Comparison of ENCODE assay signal across 13 cellular contexts in genomic region chr9:93578844-93579243, GRCh38. TPM values are rescaled to one million over a fixed set of nuclear protein-coding genes. Genes with fewer than 3 reads are reported as not detected.
DNase-seq lines count a peak whose midpoint lies in the region; ATAC-seq and TF ChIP-seq lines count a peak whose summit lies in the region.
"Had no signal": no experiment of that assay in that cellular context is flagged by ENCODE, and none has a peak within 500 bp of the region (broad histone marks: within the 10 kb centered on the region; RNA-seq: fewer than 3 reads in every experiment).

No MANE protein-coding gene starts in this region.

- H3K4me3 ChIP-seq in CD4-positive, CD25-positive, alpha-beta regulatory T cell (ENCODE audit: low read depth, low read length): no peak overlapping the region
- no peak overlapping the region for H3K4me3 ChIP-seq in endodermal cell (ENCODE audit: low read length)

- intact Hi-C loops in posterior vena cava (cut with DNase I): loop anchor here in 1 of 2 donors (10.0 kb wide), 1 partner anchor 386 kb away; no protein-coding TSS in a partner anchor

- TF ChIP-seq CTCF in endodermal cell (conservative IDR thresholded peaks at IDR 0.05): no peak

- H3K27me3 ChIP-seq in CD4-positive, CD25-positive, alpha-beta regulatory T cell (ENCODE audit: control insufficient read depth, insufficient read depth, low read length): no peaks in the 10 kb centered on the region
- H3K27me3 ChIP-seq in endodermal cell (ENCODE audit: control insufficient read depth, insufficient read depth, low read length, poor library complexity, severe bottlenecking): no peaks in the 10 kb centered on the region
- H3K27me3 ChIP-seq: adrenal gland had no signal

- H3K9me3 ChIP-seq in CD4-positive, CD25-positive, alpha-beta regulatory T cell (ENCODE audit: control insufficient read depth in 2 of 2, low read length in 2 of 2): peaks cover 0 to 3% of the 10 kb centered on the region in 2 experiments
- no peaks in the 10 kb centered on the region for H3K9me3 ChIP-seq in endodermal cell (ENCODE audit: control insufficient read depth, low read length)
- H3K9me3 ChIP-seq: adrenal gland had no signal

- H3K4me3 Mint-ChIP-seq in CD4-positive, CD25-positive, alpha-beta regulatory T cell: peak overlapping the region; percentile 74 to 91 (median 86)
- H3K4me3 Mint-ChIP-seq in IgD-negative memory B cell: peak overlapping the region; percentile 36 to 96 (median 68)
- no peak overlapping the region for H3K4me3 Mint-ChIP-seq in endodermal cell
- H3K4me3 Mint-ChIP-seq in stimulated activated naive CD8-positive, alpha-beta T cell treated with anti-CD3 and anti-CD28 coated beads, Interleukin-15, amount 100 ng/mL, for 72 hours: no peak overlapping the region

- no peak overlapping the region for H3K27ac ChIP-seq in CD4-positive, CD25-positive, alpha-beta regulatory T cell (ENCODE audit: insufficient read depth, low read length, poor library complexity, severe bottlenecking)
- no peak overlapping the region for H3K27ac ChIP-seq in endodermal cell (ENCODE audit: low read depth, low read length)

- H3K36me3 ChIP-seq in CD4-positive, CD25-positive, alpha-beta regulatory T cell (ENCODE audit: control insufficient read depth, insufficient read depth, low read length): no peaks in the 10 kb centered on the region
- peaks cover 4% of the 10 kb centered on the region for H3K36me3 ChIP-seq in endodermal cell (ENCODE audit: control insufficient read depth, insufficient read depth, low read length)
- H3K36me3 ChIP-seq: adrenal gland had no signal

- no peak for ATAC-seq in CD4-positive, CD25-positive, alpha-beta regulatory T cell (ENCODE audit: low read depth in 2 of 2)
- ATAC-seq in stimulated activated naive CD8-positive, alpha-beta T cell treated with anti-CD3 and anti-CD28 coated beads, Interleukin-15, amount 100 ng/mL, for 72 hours: no peak

- H3K27ac Mint-ChIP-seq in CD4-positive, CD25-positive, alpha-beta regulatory T cell: peak overlapping the region in 2 of 3 donors; percentile 90
- H3K27ac Mint-ChIP-seq in IgD-negative memory B cell (peak overlapping the region in 2 of 3 donors; percentile 80 to 82), endodermal cell (no peak overlapping the region)
- H3K27ac Mint-ChIP-seq in stimulated activated naive CD8-positive, alpha-beta T cell treated with anti-CD3 and anti-CD28 coated beads, Interleukin-15, amount 100 ng/mL, for 72 hours: no peak overlapping the region

- no peak for DNase-seq in CD4-positive, CD25-positive, alpha-beta regulatory T cell
- DNase-seq in endodermal cell (peak; percentile 29), posterior vena cava (ENCODE audit: low spot score) (peak; percentile 18), NCI-H1694 treated with DMSO at 0.1 percent for 48 hours (lab: John Stamatoyannopoulos, UW) (no peak), NCI-H345 treated with DMSO at 0.1 percent for 48 hours (lab: John Stamatoyannopoulos, UW; ENCODE audit: unreplicated experiment) (no peak)
- no peak for DNase-seq in stimulated activated naive CD8-positive, alpha-beta T cell treated with anti-CD3 and anti-CD28 coated beads, Interleukin-15, amount 100 ng/mL, for 72 hours
- DNase-seq: activated CD4-positive, CD25-positive, alpha-beta regulatory T cell treated with anti-CD3 and anti-CD28 coated beads, Interleukin-2, amount 50 U/mL, for 72 hours; hypothalamus; NCI-H1436; NCI-H774; small intestine had no signal

- peaks cover 14 to 68% (median 30%) of the 10 kb centered on the region in 4 donors for H3K4me1 Mint-ChIP-seq in CD4-positive, CD25-positive, alpha-beta regulatory T cell
- H3K4me1 Mint-ChIP-seq in IgD-negative memory B cell: peaks cover 19 to 30% (median 19%) of the 10 kb centered on the region in 3 donors
- H3K4me1 Mint-ChIP-seq in endodermal cell: peaks cover 35% of the 10 kb centered on the region
- H3K4me1 Mint-ChIP-seq in stimulated activated naive CD8-positive, alpha-beta T cell treated with anti-CD3 and anti-CD28 coated beads, Interleukin-15, amount 100 ng/mL, for 72 hours: peaks cover 61% of the 10 kb centered on the region

- no peak overlapping the region for H3K9ac ChIP-seq in endodermal cell (ENCODE audit: extremely low read depth, low read length, poor library complexity, severe bottlenecking)

- no peaks in the 10 kb centered on the region for H3K27me3 Mint-ChIP-seq in CD4-positive, CD25-positive, alpha-beta regulatory T cell
- H3K27me3 Mint-ChIP-seq in IgD-negative memory B cell (no peaks in the 10 kb centered on the region), endodermal cell (ENCODE audit: insufficient read depth) (peaks cover 10% of the 10 kb centered on the region)
- no peaks in the 10 kb centered on the region for H3K27me3 Mint-ChIP-seq in stimulated activated naive CD8-positive, alpha-beta T cell treated with anti-CD3 and anti-CD28 coated beads, Interleukin-15, amount 100 ng/mL, for 72 hours

- 93 to 100% methylated on average over 3 to 5 of the region's 5 CpGs for WGBS in endodermal cell (ENCODE audit: insufficient coverage in 1 of 2, insufficient read length in 1 of 2), 2 experiments

- H3K4me1 ChIP-seq in CD4-positive, CD25-positive, alpha-beta regulatory T cell (ENCODE audit: control insufficient read depth, insufficient read depth, low read length, poor library complexity, severe bottlenecking): peaks cover 35% of the 10 kb centered on the region
- peaks cover 14% of the 10 kb centered on the region for H3K4me1 ChIP-seq in endodermal cell (ENCODE audit: control insufficient read depth, insufficient read depth, low read length)

- peaks cover 0 to 7% (median 1%) of the 10 kb centered on the region in 7 donors for H3K9me3 Mint-ChIP-seq in CD4-positive, CD25-positive, alpha-beta regulatory T cell
- H3K9me3 Mint-ChIP-seq in IgD-negative memory B cell (no peaks in the 10 kb centered on the region), endodermal cell (no peaks in the 10 kb centered on the region)
- no peaks in the 10 kb centered on the region for H3K9me3 Mint-ChIP-seq in stimulated activated naive CD8-positive, alpha-beta T cell treated with anti-CD3 and anti-CD28 coated beads, Interleukin-15, amount 100 ng/mL, for 72 hours

- peaks cover 5% of the 10 kb centered on the region for H3K36me3 Mint-ChIP-seq in CD4-positive, CD25-positive, alpha-beta regulatory T cell
- H3K36me3 Mint-ChIP-seq in IgD-negative memory B cell: peaks cover 3% of the 10 kb centered on the region
- H3K36me3 Mint-ChIP-seq in endodermal cell (ENCODE audit: low read depth): peaks cover 2% of the 10 kb centered on the region

RNA-seq across cellular contexts. Expression of gene PHF2, which starts 2.5 kb away (rescaled TPM):
- total RNA-seq in CD4-positive, CD25-positive, alpha-beta regulatory T cell: 29.4 TPM
- 1 to 10 TPM in 2 of 4 donors, under 1 TPM in 2; 0.37 to 1.3 (median 0.94) TPM for polyA plus RNA-seq in CD4-positive, CD25-positive, alpha-beta regulatory T cell
- 1.6 TPM for polyA plus RNA-seq in IgD-negative memory B cell
- total RNA-seq in endodermal cell: 10 to 100 TPM; 17.1 to 20.2 TPM
- 21.4 TPM for polyA plus RNA-seq in endodermal cell (2013, experiment 1 of 2)
- polyA plus RNA-seq in endodermal cell (2013, experiment 2 of 2): 21.7 TPM
- total RNA-seq in posterior vena cava: 10 to 100 TPM; 26.1 to 27.9 TPM

Comparison
In these comparisons a context has a peak if more than half of its experiments do, and no peak if none do; other contexts are left out.
1. DNase-seq: peak in endodermal cell (single experiment) and posterior vena cava (single experiment); none in CD4-positive, CD25-positive, alpha-beta regulatory T cell (0 of 3), stimulated activated naive CD8-positive, alpha-beta T cell treated with anti-CD3 and anti-CD28 coated beads, Interleukin-15, amount 100 ng/mL, for 72 hours (0 of 2), NCI-H1694 treated with DMSO at 0.1 percent for 48 hours (single experiment) and NCI-H345 treated with DMSO at 0.1 percent for 48 hours (single experiment).
2. H3K27ac Mint-ChIP-seq: peak in CD4-positive, CD25-positive, alpha-beta regulatory T cell (2 of 3) and IgD-negative memory B cell (2 of 3); none in endodermal cell (single experiment) and stimulated activated naive CD8-positive, alpha-beta T cell treated with anti-CD3 and anti-CD28 coated beads, Interleukin-15, amount 100 ng/mL, for 72 hours (0 of 2).
3. H3K4me3 Mint-ChIP-seq: peak in CD4-positive, CD25-positive, alpha-beta regulatory T cell (4 of 4) and IgD-negative memory B cell (4 of 4); none in endodermal cell (single experiment) and stimulated activated naive CD8-positive, alpha-beta T cell treated with anti-CD3 and anti-CD28 coated beads, Interleukin-15, amount 100 ng/mL, for 72 hours (0 of 2).